In the genomic region with DNA sequence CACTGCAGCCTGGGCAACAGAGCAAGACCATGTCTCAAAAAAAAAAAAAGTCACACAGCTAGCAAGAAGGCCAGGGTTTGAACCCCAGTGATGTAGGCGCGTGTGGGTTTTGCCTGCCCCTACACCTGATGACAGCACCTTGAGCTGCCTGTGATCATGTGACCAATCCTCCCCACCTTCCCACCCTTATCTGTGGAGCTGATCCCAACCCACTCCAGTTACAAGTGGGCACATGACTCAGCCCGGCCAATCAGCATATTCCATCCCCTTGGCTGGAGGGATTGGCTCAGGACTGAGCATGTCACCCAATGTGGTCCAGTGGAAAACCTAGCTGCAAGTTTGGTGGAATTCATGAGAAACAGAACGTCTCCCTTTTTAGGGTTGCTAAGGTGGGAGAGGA, we compare ENCODE assay signal across 34 cellular contexts. TPM values are rescaled to one million over a fixed set of nuclear protein-coding genes. Genes with fewer than 3 reads are reported as not detected.
DNase-seq lines count a peak whose midpoint lies in the region; ATAC-seq, FAIRE-seq and TF ChIP-seq lines count a peak whose summit lies in the region.
"Had no signal": no experiment of that assay in that cellular context is flagged by ENCODE, and none has a peak within 500 bp of the region (broad histone marks: within the 10 kb centered on the region; RNA-seq: fewer than 3 reads in every experiment).

No MANE protein-coding gene starts in this region.

- no peak overlapping the region for H2AFZ ChIP-seq in HepG2 (ENCODE audit: low read length)

- H3K27ac Mint-ChIP-seq in CD4-positive, alpha-beta memory T cell: peak overlapping the region in 1 of 7 donors; percentile 38
- no peak overlapping the region for H3K27ac Mint-ChIP-seq in natural killer cell
- H3K27ac Mint-ChIP-seq: activated B cell treated with CpG ODN at 0.5 μM for 24 hours, mesothelial cell of epicardium, progenitor cell of endocrine pancreas had no signal

- peaks cover 0 to 2% (median under 1%) of the 10 kb centered on the region in 4 donors for H3K4me1 Mint-ChIP-seq in CD4-positive, alpha-beta memory T cell
- peaks cover 0 to 5% of the 10 kb centered on the region in 2 donors for H3K4me1 Mint-ChIP-seq in natural killer cell

- H3K9ac ChIP-seq in HepG2 (ENCODE audit: insufficient read depth, low read depth, low read length): no peak overlapping the region
- H3K9ac ChIP-seq: BLaER1, KMS-11 had no signal

- H3K36me3 ChIP-seq in HepG2 (replicated peaks in 1 of 2; ENCODE audit: control insufficient read depth in 1 of 2, insufficient read depth in 2 of 2, low read length in 2 of 2): no peaks in the 10 kb centered on the region
- H3K36me3 ChIP-seq in right lobe of liver: no peaks in the 10 kb centered on the region
- H3K36me3 ChIP-seq in CD4-positive, alpha-beta memory T cell (ENCODE audit: insufficient read depth, low read length): no peaks in the 10 kb centered on the region
- H3K36me3 ChIP-seq: BLaER1, heart left ventricle, sigmoid colon, SJCRH30, tibial artery had no signal

- TF ChIP-seq EP300 in HepG2 (IDR thresholded peaks at IDR 0.05; ENCODE audit: low read depth in 2 of 2, low read length in 2 of 2) (no peak), HepG2 (CRISPR knock-in tag; IDR thresholded peaks at IDR 0.05; ENCODE audit: borderline replicate concordance) (no peak), Ishikawa (IDR thresholded peaks at IDR 0.05; ENCODE audit: borderline replicate concordance) (no peak)

- no peak for TF ChIP-seq RAD21 in HepG2 (CRISPR knock-in tag; IDR thresholded peaks at IDR 0.05)
- no peak for TF ChIP-seq RAD21 in Ishikawa (IDR thresholded peaks at IDR 0.05; ENCODE audit: low read depth)

- H3K4me2 ChIP-seq in HepG2 (ENCODE audit: low read depth, low read length): no peak overlapping the region
- H3K4me2 ChIP-seq: KMS-11 had no signal

- H4K20me1 ChIP-seq in HepG2 (ENCODE audit: insufficient read depth, low read length): no peaks in the 10 kb centered on the region
- H4K20me1 ChIP-seq: BLaER1 had no signal

- FAIRE-seq in HepG2 (lab: Jason Lieb, UNC) (no peak), urothelium cell line (lab: Jason Lieb, UNC) (peak; percentile 66)
- FAIRE-seq: HTR-8/SVneo had no signal

- peaks cover 0 to 3% of the 10 kb centered on the region in 2 donors for H3K36me3 Mint-ChIP-seq in CD4-positive, alpha-beta memory T cell
- no peaks in the 10 kb centered on the region for H3K36me3 Mint-ChIP-seq in natural killer cell
- H3K36me3 Mint-ChIP-seq: mesothelial cell of epicardium had no signal

- TF ChIP-seq POLR2A in HepG2 (IDR thresholded peaks at IDR 0.05; ENCODE audit: insufficient read depth in 1 of 2, low read depth in 2 of 2, low read length in 2 of 2) (no peak), right lobe of liver (IDR thresholded peaks at IDR 0.05) (no peak)

- H3K9me3 Mint-ChIP-seq in CD4-positive, alpha-beta memory T cell: peaks cover 0 to 2% (median 0%) of the 10 kb centered on the region in 8 donors
- no peaks in the 10 kb centered on the region for H3K9me3 Mint-ChIP-seq in natural killer cell
- H3K9me3 Mint-ChIP-seq: activated B cell treated with CpG ODN at 0.5 μM for 24 hours; central memory CD8-positive, alpha-beta T cell; mesothelial cell of epicardium had no signal

- no peak for DNase-seq in HepG2 (ENCODE audit: low spot score)
- DNase-seq in right lobe of liver: no peak
- DNase-seq in choroid plexus epithelial cell (ENCODE audit: low read depth): peak; percentile 23
- DNase-seq in urothelium cell line (ENCODE audit: low spot score): no peak
- DNase-seq in CD4-positive, alpha-beta memory T cell: no peak
- no peak for DNase-seq in natural killer cell
- no peak for DNase-seq in DMS153 treated with DMSO at 0.1 percent for 48 hours (lab: John Stamatoyannopoulos, UW; ENCODE audit: unreplicated experiment)
- DNase-seq: activated B cell treated with CpG ODN at 0.5 μM for 24 hours; activated CD4-positive, alpha-beta T cell treated with anti-CD3 and anti-CD28 coated beads, Interleukin-2, amount 50 U/mL, for 4 hours; activated T-cell treated with anti-CD3 and anti-CD28 coated beads, Interleukin-2, amount 50 U/mL, for 48 hours; dermis blood vessel endothelial cell; DMS79 treated with DMSO at 0.1 percent for 48 hours; heart left ventricle; MM.1S; NCI-H2081 treated with DMSO at 0.1 percent for 48 hours; NCI-H446 treated with DMSO at 0.1 percent for 48 hours; NCI-H82; sigmoid colon; stimulated activated CD4-positive, alpha-beta T cell treated with anti-CD3 and anti-CD28 coated beads, Interleukin-4, amount 100 ng/mL, for 1 hour; T1000; tibial artery had no signal

- H3K4me3 ChIP-seq in HepG2 (replicated peaks in 1 of 3; ENCODE audit: insufficient read depth in 1 of 3, low read depth in 2 of 3, low read length in 3 of 3) (no peak overlapping the region), right lobe of liver (no peak overlapping the region), choroid plexus epithelial cell (ENCODE audit: low read depth, low read length) (no peak overlapping the region)
- no peak overlapping the region for H3K4me3 ChIP-seq in CD4-positive, alpha-beta memory T cell (ENCODE audit: low read length in 2 of 2)
- H3K4me3 ChIP-seq: BLaER1, heart left ventricle, sigmoid colon, SJCRH30, tibial artery had no signal

- WGBS in HepG2 (ENCODE audit: low lambda C conversion rate): 33% methylated on average over 4 of the region's 4 CpGs
- WGBS in right lobe of liver (ENCODE audit: insufficient coverage, low coverage, low lambda C conversion rate, missing lambda C conversion rate): 61% methylated on average over 4 of the region's 4 CpGs

- in situ Hi-C loops in HepG2 (cut with HindIII; ENCODE audit: extremely low pct_ligation_motif_present, low pct_unique_long_range_greater_than_20kb): no loop called here

- CTCF ChIA-PET in HepG2 (lab: Yijun Ruan, JAX; ENCODE audit: low intra/inter-chr PET ratio, low total read pairs): no interaction called here
- CTCF ChIA-PET in CD4-positive, alpha-beta memory T cell (lab: Charles Lee; ENCODE audit: partially characterized antibody): interaction anchor here (1.1 to 2.2 kb wide), 2 partner anchors 16 to 425 kb away, joined by 3 to 5 read pairs; no protein-coding TSS in a partner anchor

- H3K4me3 Mint-ChIP-seq in CD4-positive, alpha-beta memory T cell: no peak overlapping the region
- no peak overlapping the region for H3K4me3 Mint-ChIP-seq in natural killer cell
- H3K4me3 Mint-ChIP-seq: activated B cell treated with CpG ODN at 0.5 μM for 24 hours; central memory CD8-positive, alpha-beta T cell; mesothelial cell of epicardium had no signal

- H3K4me1 ChIP-seq in HepG2 (ENCODE audit: insufficient read depth, low read length) (peaks cover 11% of the 10 kb centered on the region; the same call in 1 of the 2 replicates), right lobe of liver (no peaks in the 10 kb centered on the region)
- no peaks in the 10 kb centered on the region for H3K4me1 ChIP-seq in CD4-positive, alpha-beta memory T cell (ENCODE audit: insufficient read depth, low read length)
- H3K4me1 ChIP-seq: heart left ventricle had no signal

- intact Hi-C loops in HepG2 (cut with micrococcal nuclease; ENCODE audit: unreplicated experiment): no loop called here
- intact Hi-C loops in right lobe of liver (cut with DNase I): no loop called here
- intact Hi-C loops in CD4-positive, alpha-beta memory T cell (cut with micrococcal nuclease): no loop called here
- intact Hi-C loops in natural killer cell (cut with micrococcal nuclease): no loop called here

- H3K27me3 ChIP-seq in HepG2 (ENCODE audit: control insufficient read depth in 1 of 2, insufficient read depth in 2 of 2, low read length in 2 of 2) (peaks cover 6 to 33% of the 10 kb centered on the region in 2 experiments; a peak in 4 of 5 replicates), right lobe of liver (no peaks in the 10 kb centered on the region)
- peaks cover 3% of the 10 kb centered on the region for H3K27me3 ChIP-seq in CD4-positive, alpha-beta memory T cell (ENCODE audit: insufficient read depth, low read length)
- H3K27me3 ChIP-seq: SJCRH30 had no signal

- POLR2A ChIA-PET in HepG2 (lab: Yijun Ruan, JAX): interaction anchor here (1.2 kb wide), 1 partner anchor 36 kb away, joined by 3 read pairs; no protein-coding TSS in a partner anchor
- POLR2A ChIA-PET in CD4-positive, alpha-beta memory T cell (lab: Charles Lee; ENCODE audit: partially characterized antibody): interaction anchor here (1.2 kb wide), 1 partner anchor 12 kb away, joined by 3 read pairs; no protein-coding TSS in a partner anchor

- TF ChIP-seq CTCF in HepG2 (CRISPR knock-in tag; IDR thresholded peaks at IDR 0.05) (no peak), right lobe of liver (IDR thresholded peaks at IDR 0.05) (no peak), choroid plexus epithelial cell (conservative IDR thresholded peaks at IDR 0.05; ENCODE audit: low read depth, low read length) (no peak), natural killer cell (IDR thresholded peaks at IDR 0.05) (no peak)

- H3K27ac ChIP-seq in HepG2 (ENCODE audit: extremely low read length, insufficient read depth, low read length) (no peak overlapping the region), right lobe of liver (no peak overlapping the region)
- no peak overlapping the region for H3K27ac ChIP-seq in CD4-positive, alpha-beta memory T cell (ENCODE audit: low read depth, low read length)
- H3K27ac ChIP-seq: BLaER1, heart left ventricle, KMS-11, sigmoid colon, SJCRH30, tibial artery had no signal

- H3K79me2 ChIP-seq in HepG2 (ENCODE audit: insufficient read depth, low read length): no peaks in the 10 kb centered on the region

- no peaks in the 10 kb centered on the region for H3K9me3 ChIP-seq in HepG2 (ENCODE audit: low read length)
- H3K9me3 ChIP-seq in right lobe of liver: no peaks in the 10 kb centered on the region
- H3K9me3 ChIP-seq in CD4-positive, alpha-beta memory T cell (ENCODE audit: control insufficient read depth in 1 of 2, low read length in 2 of 2): no peaks in the 10 kb centered on the region
- H3K9me3 ChIP-seq: heart left ventricle, sigmoid colon, SJCRH30, tibial artery had no signal

- BruUV-seq in HepG2 (replicated peaks; lab: Mats Ljungman, UMichigan): no TSS peak

- peak; percentile 48 for ATAC-seq in HepG2
- ATAC-seq in right lobe of liver: no peak
- ATAC-seq in natural killer cell: no peak
- ATAC-seq: esophagus mucosa, heart left ventricle had no signal

- peaks cover 28 to 36% of the 10 kb centered on the region in 2 donors for H3K27me3 Mint-ChIP-seq in CD4-positive, alpha-beta memory T cell
- H3K27me3 Mint-ChIP-seq in natural killer cell (ENCODE audit: low read depth in 2 of 2): peaks cover 18 to 33% of the 10 kb centered on the region in 2 donors

RNA-seq across cellular contexts. Expression of gene TMEM114, which starts 6.6 kb away (rescaled TPM):
- total RNA-seq in HepG2 (2016; rRNA removed; fragmentation: Illumina TruSeq; extraction: Trizol): not detected in 2 replicates
- not detected in 2 replicates for total RNA-seq in HepG2 (2016; cell fraction: cytosol; rRNA removed; fragmentation: Illumina TruSeq; extraction: Trizol; ENCODE audit: low read depth)
- not detected in 2 replicates for total RNA-seq in HepG2 (2016; cell fraction: insoluble cytoplasmic fraction; rRNA removed; fragmentation: Illumina TruSeq; extraction: Trizol)
- total RNA-seq in HepG2 (2016; cell fraction: membrane; rRNA removed; fragmentation: Illumina TruSeq; extraction: Trizol): not detected in 2 replicates
- not detected in 2 replicates for total RNA-seq in HepG2 (2016; cell fraction: nucleus; rRNA removed; fragmentation: Illumina TruSeq; extraction: Trizol)
- polyA plus RNA-seq in HepG2 (2011; rRNA removed): not detected in 2 replicates
- not detected in 2 replicates for polyA plus RNA-seq in HepG2 (2011; cell fraction: cytosol; rRNA removed)
- polyA plus RNA-seq in HepG2 (2011; cell fraction: nucleus; rRNA removed): not detected in 2 replicates
- polyA plus RNA-seq in HepG2 (2012): not detected in 2 replicates
- not detected in 2 replicates for polyA plus RNA-seq in HepG2 (2016; cell fraction: cytosol; fragmentation: Illumina TruSeq; extraction: Trizol; ENCODE audit: low read depth)
- not detected in 2 replicates for polyA plus RNA-seq in HepG2 (2016; cell fraction: insoluble cytoplasmic fraction; fragmentation: Illumina TruSeq; extraction: Trizol; ENCODE audit: low read depth)
- polyA plus RNA-seq in HepG2 (2016; cell fraction: membrane; fragmentation: Illumina TruSeq; extraction: Trizol; ENCODE audit: low read depth): not detected in 2 replicates
- polyA plus RNA-seq in HepG2 (2016; cell fraction: nucleus; fragmentation: Illumina TruSeq; extraction: Trizol; ENCODE audit: insufficient read depth, low read depth): not detected in 2 replicates
- polyA minus RNA-seq in HepG2 (2011; rRNA and poly(A)+ RNA removed; ENCODE audit: low replicate concordance): not detected in 2 replicates
- polyA minus RNA-seq in HepG2 (2011; cell fraction: cytosol; rRNA and poly(A)+ RNA removed): not detected in 2 replicates
- polyA minus RNA-seq in HepG2 (2011; cell fraction: nucleus; rRNA and poly(A)+ RNA removed): not detected in 2 replicates
- not detected for total RNA-seq in right lobe of liver
- not detected for total RNA-seq in CD4-positive, alpha-beta memory T cell
- not detected for polyA plus RNA-seq in CD4-positive, alpha-beta memory T cell
- total RNA-seq in natural killer cell: not detected
- total RNA-seq: activated B cell treated with CpG ODN at 0.5 μM for 24 hours, dermis blood vessel endothelial cell, esophagus mucosa, fibroblast of villous mesenchyme, heart left ventricle, kidney epithelial cell, lower leg skin, mesothelial cell of epicardium, RPMI7951, sigmoid colon, SJCRH30 had no signal
- polyA plus RNA-seq: heart left ventricle, sigmoid colon had no signal

RNA-seq across cellular contexts. Expression of gene METTL22, which starts 37.8 kb away (rescaled TPM):
- total RNA-seq in HepG2 (2016; rRNA removed; fragmentation: Illumina TruSeq; extraction: Trizol) (23.3 and 36.2 TPM in 2 replicates), right lobe of liver (10 to 100 TPM; 11.3 to 15.2 (median 13.7) TPM), natural killer cell (10 to 100 TPM; 27.1 to 45.8 (median 38.9) TPM)
- total RNA-seq in HepG2 (2016; cell fraction: cytosol; rRNA removed; fragmentation: Illumina TruSeq; extraction: Trizol; ENCODE audit: low read depth): 48.3 and 64.6 TPM in 2 replicates
- total RNA-seq in HepG2 (2016; cell fraction: insoluble cytoplasmic fraction; rRNA removed; fragmentation: Illumina TruSeq; extraction: Trizol): 19.9 and 37.6 TPM in 2 replicates
- total RNA-seq in HepG2 (2016; cell fraction: membrane; rRNA removed; fragmentation: Illumina TruSeq; extraction: Trizol): 53.5 and 59.9 TPM in 2 replicates
- 55.5 and 57.5 TPM in 2 replicates for total RNA-seq in HepG2 (2016; cell fraction: nucleus; rRNA removed; fragmentation: Illumina TruSeq; extraction: Trizol)
- 94.8 and 117 TPM in 2 replicates for polyA plus RNA-seq in HepG2 (2011; rRNA removed)
- polyA plus RNA-seq in HepG2 (2011; cell fraction: cytosol; rRNA removed): 72.4 and 79.6 TPM in 2 replicates
- 323 and 325 TPM in 2 replicates for polyA plus RNA-seq in HepG2 (2011; cell fraction: nucleus; rRNA removed)
- polyA plus RNA-seq in HepG2 (2012): 36.8 and 41.4 TPM in 2 replicates
- 50.0 and 66.7 TPM in 2 replicates for polyA plus RNA-seq in HepG2 (2016; cell fraction: cytosol; fragmentation: Illumina TruSeq; extraction: Trizol; ENCODE audit: low read depth)
- 23.8 and 27.8 TPM in 2 replicates for polyA plus RNA-seq in HepG2 (2016; cell fraction: insoluble cytoplasmic fraction; fragmentation: Illumina TruSeq; extraction: Trizol; ENCODE audit: low read depth)
- 50.2 and 62.5 TPM in 2 replicates for polyA plus RNA-seq in HepG2 (2016; cell fraction: membrane; fragmentation: Illumina TruSeq; extraction: Trizol; ENCODE audit: low read depth)
- polyA plus RNA-seq in HepG2 (2016; cell fraction: nucleus; fragmentation: Illumina TruSeq; extraction: Trizol; ENCODE audit: insufficient read depth, low read depth): 84.6 and 91.3 TPM in 2 replicates
- 102 and 146 TPM in 2 replicates for polyA minus RNA-seq in HepG2 (2011; rRNA and poly(A)+ RNA removed; ENCODE audit: low replicate concordance)
- polyA minus RNA-seq in HepG2 (2011; cell fraction: cytosol; rRNA and poly(A)+ RNA removed): 28.3 and 29.5 TPM in 2 replicates
- polyA minus RNA-seq in HepG2 (2011; cell fraction: nucleus; rRNA and poly(A)+ RNA removed): 139 and 160 TPM in 2 replicates
- 10 to 100 TPM; 42.9 to 49.8 TPM for total RNA-seq in CD4-positive, alpha-beta memory T cell
- 10 to 100 TPM in 1 of 2 donors, 1 to 10 TPM in 1; 6.2 to 14.2 TPM for polyA plus RNA-seq in CD4-positive, alpha-beta memory T cell
